ENCODE assay signal across 1 cellular context in genomic region chr17:71176928-71177443, GRCh38.
TF ChIP-seq lines count a peak whose summit lies in the region.

No MANE protein-coding gene starts in this region.

TF ChIP-seq in HEK293, 187 proteins besides CTCF, POLR2A, EP300 and RAD21 (continued from another document and continues in another):
- TF ChIP-seq PRDM2 (tag by site-specific recombination; IDR thresholded peaks at IDR 0.05; ENCODE audit: borderline replicate concordance), result no peak
- TF ChIP-seq KLF8 (tag by site-specific recombination; IDR thresholded peaks at IDR 0.05), result peak; percentile 40
- TF ChIP-seq GLIS2 (tag by site-specific recombination; IDR thresholded peaks at IDR 0.05), result no peak
- TF ChIP-seq ZNF398 (tag by site-specific recombination; IDR thresholded peaks at IDR 0.05), result 0 out of 2 replicates have a peak, but pooled peaks have one; percentile 21
- no peak for TF ChIP-seq ZNF133 (tag by site-specific recombination; IDR thresholded peaks at IDR 0.05)
- TF ChIP-seq HOXC10 (CRISPR knock-in tag; IDR thresholded peaks at IDR 0.05), result no peak
- TF ChIP-seq ZSCAN16 (tag by site-specific recombination; IDR thresholded peaks at IDR 0.05), result no peak
- TF ChIP-seq ZNF24 (tag by site-specific recombination; IDR thresholded peaks at IDR 0.05), result no peak
- TF ChIP-seq ZNF248 (tag by site-specific recombination; IDR thresholded peaks at IDR 0.05), result no peak
- TF ChIP-seq MZF1 (tag by site-specific recombination; IDR thresholded peaks at IDR 0.05; ENCODE audit: borderline replicate concordance), result no peak
- TF ChIP-seq ZBTB1 (tag by site-specific recombination; IDR thresholded peaks at IDR 0.05), result no peak
- TF ChIP-seq ZNF701 (tag by site-specific recombination; IDR thresholded peaks at IDR 0.05), result no peak
- 0 out of 2 replicates have a peak, but pooled peaks have one; percentile 13 for TF ChIP-seq ZNF449 (tag by site-specific recombination; IDR thresholded peaks at IDR 0.05)
- TF ChIP-seq ZNF488 (tag by site-specific recombination; IDR thresholded peaks at IDR 0.05), result no peak
- peak; percentile 70 for TF ChIP-seq WT1 (tag by site-specific recombination; IDR thresholded peaks at IDR 0.05)
- no peak for TF ChIP-seq ZNF658 (tag by site-specific recombination; IDR thresholded peaks at IDR 0.05)
- no peak for TF ChIP-seq ZSCAN18 (tag by site-specific recombination; IDR thresholded peaks at IDR 0.05)
- TF ChIP-seq ZBTB26 (tag by site-specific recombination; optimal IDR thresholded peaks at IDR 0.05), result no peak
- no peak for TF ChIP-seq ZNF404 (tag by site-specific recombination; IDR thresholded peaks at IDR 0.05)
- peak; percentile 63 for TF ChIP-seq OSR2 (tag by site-specific recombination; IDR thresholded peaks at IDR 0.05)
- no peak for TF ChIP-seq ZIC2 (tag by site-specific recombination; IDR thresholded peaks at IDR 0.05)
- no peak for TF ChIP-seq ZNF48 (tag by site-specific recombination; IDR thresholded peaks at IDR 0.05)
- no peak for TF ChIP-seq ZBTB6 (tag by site-specific recombination; IDR thresholded peaks at IDR 0.05)
- TF ChIP-seq ZBTB7A (tag by site-specific recombination; IDR thresholded peaks at IDR 0.05; ENCODE audit: low read depth), result no peak
- no peak for TF ChIP-seq ZNF571 (tag by site-specific recombination; IDR thresholded peaks at IDR 0.05)
- no peak for TF ChIP-seq ZNF211 (tag by site-specific recombination; IDR thresholded peaks at IDR 0.05; ENCODE audit: low read depth)
- no peak for TF ChIP-seq ZNF146 (tag by site-specific recombination; IDR thresholded peaks at IDR 0.05)
- no peak for TF ChIP-seq ZSCAN23 (tag by site-specific recombination; IDR thresholded peaks at IDR 0.05)
- peak; percentile 8; the same call in 1 of the 2 replicates for TF ChIP-seq ZFP3 (tag by site-specific recombination; IDR thresholded peaks at IDR 0.05; ENCODE audit: low read depth)
- TF ChIP-seq ZNF670 (tag by site-specific recombination; IDR thresholded peaks at IDR 0.05; ENCODE audit: low read depth), result no peak
- no peak; the same call in 1 of the 2 replicates for TF ChIP-seq ZNF654 (tag by site-specific recombination; IDR thresholded peaks at IDR 0.05; ENCODE audit: low read depth)
- TF ChIP-seq ZNF830 (tag by site-specific recombination; IDR thresholded peaks at IDR 0.05; ENCODE audit: low read depth), result no peak
- TF ChIP-seq ZBTB44 (tag by site-specific recombination; IDR thresholded peaks at IDR 0.05), result 0 out of 2 replicates have a peak, but pooled peaks have one; percentile 34
- no peak for TF ChIP-seq ZNF513 (tag by site-specific recombination; IDR thresholded peaks at IDR 0.05)
- TF ChIP-seq ZFP41 (tag by site-specific recombination; IDR thresholded peaks at IDR 0.05; ENCODE audit: borderline replicate concordance), result no peak
- TF ChIP-seq ZNF585B (tag by site-specific recombination; IDR thresholded peaks at IDR 0.05), result no peak
- TF ChIP-seq ATF2 (tag by site-specific recombination; IDR thresholded peaks at IDR 0.05; ENCODE audit: low read depth), result peak; percentile 4; the same call in 1 of the 2 replicates
- TF ChIP-seq ZNF501 (tag by site-specific recombination; IDR thresholded peaks at IDR 0.05), result no peak
- no peak for TF ChIP-seq PATZ1 (tag by site-specific recombination; IDR thresholded peaks at IDR 0.05)
- no peak for TF ChIP-seq ZNF157 (tag by site-specific recombination; IDR thresholded peaks at IDR 0.05)
